In genomic region chr12:106685381-106685780, GRCh38 we compare ENCODE assay signal across 28 cellular contexts.
"Had no signal": no experiment of that assay in that cellular context is flagged by ENCODE, and none has a peak within 500 bp of the region (broad histone marks: within the 10 kb centered on the region; RNA-seq: fewer than 3 reads in every experiment).

No MANE protein-coding gene starts in this region.

- FAIRE-seq: astrocyte, bronchial epithelial cell, colon, endometrium, endothelial cell of umbilical vein, frontal cortex had no signal

- H3K36me3 ChIP-seq: brain microvascular endothelial cell had no signal

- H3K9me3 Mint-ChIP-seq: activated CD4-positive, alpha-beta memory T cell treated with anti-CD3 and anti-CD28 coated beads for 36 hours; activated CD4-positive, alpha-beta T cell treated with anti-CD3 and anti-CD28 coated beads, Interleukin-2, amount 10 ng/mL, durations not matched to agents 24 days and 14 days; activated naive CD4-positive, alpha-beta T cell treated with anti-CD3 and anti-CD28 coated beads, Interleukin-2, amount 10 ng/mL, durations not matched to agents 7 days and 5 days; activated T-helper 1 cell treated with anti-CD3 and anti-CD28 coated beads, Interleukin-12 subunit alpha, Interleukin-12 subunit beta, Interleukin-2, Interleukin-4 antibody, amounts not matched to agents 30 ng/mL and 10 ng/mL and 1 ng/mL, durations not matched to agents 14 hours and 24 hours and 36 hours; activated T-helper 2 cell treated with anti-CD3 and anti-CD28 coated beads, Interferon-gamma antibody, Interleukin-2, Interleukin-4, amounts not matched to agents 10 μg/mL and 5 μg/mL and 100 μg/mL, durations not matched to agents 14 hours and 24 hours and 36 hours had no signal

- ATAC-seq: activated CD4-positive, alpha-beta T cell treated with anti-CD3 and anti-CD28 coated beads for 36 hours; activated CD8-positive, alpha-beta memory T cell treated with anti-CD3 and anti-CD28 coated beads, Interleukin-2, amount 10 ng/mL, durations not matched to agents 7 days and 5 days; activated CD8-positive, alpha-beta T cell treated with anti-CD3 and anti-CD28 coated beads, Interleukin-2, amount 10 ng/mL, durations not matched to agents 7 days and 5 days had no signal

- H3K4me1 Mint-ChIP-seq: activated CD4-positive, alpha-beta T cell treated with anti-CD3 and anti-CD28 coated beads for 36 hours; activated CD4-positive, alpha-beta T cell treated with anti-CD3 and anti-CD28 coated beads, Interleukin-2, amount 10 ng/mL, durations not matched to agents 24 days and 14 days; activated CD8-positive, alpha-beta memory T cell treated with anti-CD3 and anti-CD28 coated beads, Interleukin-2, amount 10 ng/mL, durations not matched to agents 7 days and 5 days; activated naive CD4-positive, alpha-beta T cell treated with anti-CD3 and anti-CD28 coated beads, Interleukin-2, amount 10 ng/mL, durations not matched to agents 7 days and 5 days had no signal

- H3K36me3 Mint-ChIP-seq: activated CD4-positive, alpha-beta memory T cell treated with anti-CD3 and anti-CD28 coated beads for 36 hours; activated CD8-positive, alpha-beta memory T cell treated with anti-CD3 and anti-CD28 coated beads, Interleukin-2, amount 10 ng/mL, durations not matched to agents 7 days and 5 days; activated naive CD4-positive, alpha-beta T cell treated with anti-CD3 and anti-CD28 coated beads, Interleukin-2, amount 10 ng/mL, durations not matched to agents 7 days and 5 days; activated naive CD8-positive, alpha-beta T cell had no signal

- H3K27ac ChIP-seq: brain microvascular endothelial cell, epithelial cell of prostate had no signal

- H3K4me3 Mint-ChIP-seq: activated CD4-positive, alpha-beta memory T cell treated with anti-CD3 and anti-CD28 coated beads for 36 hours; activated CD4-positive, alpha-beta T cell treated with anti-CD3 and anti-CD28 coated beads for 36 hours; activated CD4-positive, alpha-beta T cell treated with anti-CD3 and anti-CD28 coated beads, Interleukin-2, amount 10 ng/mL, durations not matched to agents 24 days and 14 days; activated CD8-positive, alpha-beta memory T cell treated with anti-CD3 and anti-CD28 coated beads, Interleukin-2, amount 10 ng/mL, durations not matched to agents 7 days and 5 days; activated CD8-positive, alpha-beta T cell treated with anti-CD3 and anti-CD28 coated beads, Interleukin-2, amount 10 ng/mL, durations not matched to agents 7 days and 5 days; activated naive CD4-positive, alpha-beta T cell treated with anti-CD3 and anti-CD28 coated beads, Interleukin-2, amount 10 ng/mL, durations not matched to agents 7 days and 5 days; activated naive CD8-positive, alpha-beta T cell; activated T-helper 1 cell treated with anti-CD3 and anti-CD28 coated beads, Interleukin-12 subunit alpha, Interleukin-12 subunit beta, Interleukin-2, Interleukin-4 antibody, amounts not matched to agents 30 ng/mL and 10 ng/mL and 1 ng/mL, durations not matched to agents 14 hours and 24 hours and 36 hours had no signal

- H3K27ac Mint-ChIP-seq: activated CD4-positive, alpha-beta memory T cell treated with anti-CD3 and anti-CD28 coated beads for 36 hours; activated CD4-positive, alpha-beta T cell treated with anti-CD3 and anti-CD28 coated beads for 36 hours; activated CD4-positive, alpha-beta T cell treated with anti-CD3 and anti-CD28 coated beads, Interleukin-2, amount 10 ng/mL, durations not matched to agents 24 days and 14 days; activated CD8-positive, alpha-beta memory T cell treated with anti-CD3 and anti-CD28 coated beads, Interleukin-2, amount 10 ng/mL, durations not matched to agents 7 days and 5 days; activated CD8-positive, alpha-beta T cell treated with anti-CD3 and anti-CD28 coated beads, Interleukin-2, amount 10 ng/mL, durations not matched to agents 7 days and 5 days; activated naive CD4-positive, alpha-beta T cell treated with anti-CD3 and anti-CD28 coated beads, Interleukin-2, amount 10 ng/mL, durations not matched to agents 7 days and 5 days; activated naive CD8-positive, alpha-beta T cell; activated T-helper 1 cell treated with anti-CD3 and anti-CD28 coated beads, Interleukin-12 subunit alpha, Interleukin-12 subunit beta, Interleukin-2, Interleukin-4 antibody, amounts not matched to agents 30 ng/mL and 10 ng/mL and 1 ng/mL, durations not matched to agents 14 hours and 24 hours and 36 hours; activated T-helper 2 cell treated with anti-CD3 and anti-CD28 coated beads, Interferon-gamma antibody, Interleukin-2, Interleukin-4, amounts not matched to agents 10 μg/mL and 5 μg/mL and 100 μg/mL, durations not matched to agents 14 hours and 24 hours and 36 hours had no signal

- H3K27me3 ChIP-seq: brain microvascular endothelial cell had no signal

- DNase-seq: activated CD4-positive, alpha-beta memory T cell treated with anti-CD3 and anti-CD28 coated beads for 36 hours; activated CD4-positive, alpha-beta T cell treated with anti-CD3 and anti-CD28 coated beads for 36 hours; activated CD4-positive, alpha-beta T cell treated with anti-CD3 and anti-CD28 coated beads, Interleukin-2, amount 10 ng/mL, durations not matched to agents 24 days and 14 days; activated CD4-positive, CD25-positive, alpha-beta regulatory T cell; activated CD4-positive, CD25-positive, alpha-beta regulatory T cell treated with anti-CD3 and anti-CD28 coated beads, Interleukin-2, amount 50 U/mL, for 72 hours; activated CD8-positive, alpha-beta memory T cell treated with anti-CD3 and anti-CD28 coated beads, Interleukin-2, amount 10 ng/mL, durations not matched to agents 7 days and 5 days; activated CD8-positive, alpha-beta memory T cell treated with anti-CD3 and anti-CD28 coated beads, Interleukin-2, amount 50 U/mL, for 4 hours; activated CD8-positive, alpha-beta T cell treated with anti-CD3 and anti-CD28 coated beads, Interleukin-2, amount 10 ng/mL, durations not matched to agents 7 days and 5 days; activated effector memory CD4-positive, alpha-beta T cell treated with anti-CD3 and anti-CD28 coated beads, Interleukin-2, amount 50 U/mL, for 16 hours; activated naive CD4-positive, alpha-beta T cell treated with anti-CD3 and anti-CD28 coated beads, Interleukin-2, amount 10 ng/mL, durations not matched to agents 7 days and 5 days; activated T-cell treated with anti-CD3 and anti-CD28 coated beads, Interleukin-2, amount 50 U/mL, for 1 hour; activated T-cell treated with anti-CD3 and anti-CD28 coated beads, Interleukin-2, amount 50 U/mL, for 48 hours; amniotic stem cell; anterior cingulate cortex; brain microvascular endothelial cell; effector CD8-positive, alpha-beta T cell; foreskin fibroblast; T-helper 2 cell had no signal

- H3K27me3 Mint-ChIP-seq: activated CD4-positive, alpha-beta memory T cell treated with anti-CD3 and anti-CD28 coated beads for 36 hours; activated CD4-positive, alpha-beta T cell treated with anti-CD3 and anti-CD28 coated beads for 36 hours; activated CD8-positive, alpha-beta memory T cell treated with anti-CD3 and anti-CD28 coated beads, Interleukin-2, amount 10 ng/mL, durations not matched to agents 7 days and 5 days; activated naive CD4-positive, alpha-beta T cell treated with anti-CD3 and anti-CD28 coated beads, Interleukin-2, amount 10 ng/mL, durations not matched to agents 7 days and 5 days; activated naive CD8-positive, alpha-beta T cell had no signal
